24 cellular contexts compared by ENCODE assay signal in the genomic region with DNA sequence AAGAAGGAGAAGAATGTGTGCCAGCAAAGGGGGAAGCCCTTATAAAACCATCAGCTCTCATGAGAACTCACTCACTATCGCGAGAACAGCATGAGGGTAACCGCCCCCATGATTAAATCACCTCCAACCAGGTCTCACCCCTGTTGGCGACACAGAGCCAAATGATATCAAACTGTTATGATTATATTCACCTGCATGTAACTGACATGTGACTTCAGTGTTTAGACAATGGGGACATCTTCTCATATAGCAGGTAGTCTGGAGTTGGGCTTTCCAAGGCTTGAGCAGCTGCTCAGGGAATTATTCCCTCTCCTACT.
DNase-seq lines count a peak whose midpoint lies in the region; ATAC-seq, FAIRE-seq and TF ChIP-seq lines count a peak whose summit lies in the region.
"Had no signal": no experiment of that assay in that cellular context is flagged by ENCODE, and none has a peak within 500 bp of the region (broad histone marks: within the 10 kb centered on the region; RNA-seq: fewer than 3 reads in every experiment).

No MANE protein-coding gene starts in this region.

- dilution Hi-C loops in endothelial cell of umbilical vein (cut with MboI; ENCODE audit: extremely low pct_ligation_motif_present, low sequenced_read_pairs): no loop called here

- peak; percentile 7 for DNase-seq in activated CD8-positive, alpha-beta T cell treated with anti-CD3 and anti-CD28 coated beads for 36 hours
- DNase-seq in activated CD8-positive, alpha-beta T cell treated with anti-CD3 and anti-CD28 coated beads, Interleukin-2, amount 10 ng/mL, durations not matched to agents 7 days and 5 days: no peak
- DNase-seq in HFFc6 (no peak), PC-3 (no peak), endothelial cell of umbilical vein (ENCODE audit: low read depth, low spot score) (no peak)
- no peak for DNase-seq in activated T-helper 2 cell treated with anti-CD3 and anti-CD28 coated beads, Interferon-gamma antibody, Interleukin-2, Interleukin-4, amounts not matched to agents 10 μg/mL and 5 μg/mL and 100 μg/mL, durations not matched to agents 14 hours and 24 hours and 36 hours (ENCODE audit: low spot score)
- no peak for DNase-seq in activated naive CD4-positive, alpha-beta T cell treated with anti-CD3 and anti-CD28 coated beads, Interleukin-2, amount 50 U/mL, for 72 hours (ENCODE audit: low spot score in 2 of 2)
- DNase-seq: CD4-positive, CD25-positive, alpha-beta regulatory T cell; DMS153; NCI-H1048; NCI-H1417; NCI-H1694; NCI-H2029 treated with DMSO at 0.1 percent for 48 hours; NCI-H2227 treated with DMSO at 0.1 percent for 48 hours; NCI-H69; Peyer's patch; SHP77 treated with DMSO at 0.1 percent for 48 hours had no signal

- ATAC-seq in activated CD8-positive, alpha-beta T cell treated with anti-CD3 and anti-CD28 coated beads for 36 hours: no peak
- ATAC-seq in activated CD8-positive, alpha-beta T cell treated with anti-CD3 and anti-CD28 coated beads, Interleukin-2, amount 10 ng/mL, durations not matched to agents 7 days and 5 days: no peak
- ATAC-seq in PC-3 (no peak), GM18505 (IDR thresholded peaks at IDR 0.05; ENCODE audit: unreplicated experiment) (no peak)
- ATAC-seq in activated naive CD4-positive, alpha-beta T cell treated with anti-CD3 and anti-CD28 coated beads, Interleukin-2, amount 50 U/mL, for 72 hours: no peak
- ATAC-seq: GM23338 had no signal

- no peaks in the 10 kb centered on the region for H3K4me1 Mint-ChIP-seq in activated CD8-positive, alpha-beta T cell treated with anti-CD3 and anti-CD28 coated beads for 36 hours (ENCODE audit: low read depth)
- no peaks in the 10 kb centered on the region for H3K4me1 Mint-ChIP-seq in activated CD8-positive, alpha-beta T cell treated with anti-CD3 and anti-CD28 coated beads, Interleukin-2, amount 10 ng/mL, durations not matched to agents 7 days and 5 days (ENCODE audit: low read depth)
- peaks cover 63% of the 10 kb centered on the region for H3K4me1 Mint-ChIP-seq in HFFc6 (ENCODE audit: low read depth)
- no peaks in the 10 kb centered on the region for H3K4me1 Mint-ChIP-seq in activated T-helper 2 cell treated with anti-CD3 and anti-CD28 coated beads, Interferon-gamma antibody, Interleukin-2, Interleukin-4, amounts not matched to agents 10 μg/mL and 5 μg/mL and 100 μg/mL, durations not matched to agents 14 hours and 24 hours and 36 hours (ENCODE audit: low read depth)
- H3K4me1 Mint-ChIP-seq: CD4-positive, CD25-positive, alpha-beta regulatory T cell had no signal

- H3K79me2 ChIP-seq in PC-3 (ENCODE audit: low read length) (no peaks in the 10 kb centered on the region), endothelial cell of umbilical vein (ENCODE audit: control insufficient read depth, insufficient read depth, low read length) (peaks cover 76% of the 10 kb centered on the region)

- H3K4me3 ChIP-seq in PC-3 (ENCODE audit: low read length) (no peak overlapping the region), endothelial cell of umbilical vein (replicated peaks in 1 of 3; ENCODE audit: insufficient read depth in 1 of 3, low read depth in 1 of 3, low read length in 3 of 3) (no peak overlapping the region)
- H3K4me3 ChIP-seq: BLaER1, GM23338, HAP-1, Peyer's patch had no signal

- no peak overlapping the region for H3K4me2 ChIP-seq in PC-3 (ENCODE audit: low read length)
- peak overlapping the region; percentile 2 for H3K4me2 ChIP-seq in endothelial cell of umbilical vein (ENCODE audit: insufficient read depth, low read length)
- H3K4me2 ChIP-seq: BLaER1, GM23338 had no signal

- H3K4me1 ChIP-seq in PC-3 (ENCODE audit: insufficient read depth, low read length) (no peaks in the 10 kb centered on the region), endothelial cell of umbilical vein (ENCODE audit: control insufficient read depth, extremely low read depth, insufficient read depth, low read length) (peaks cover 78% of the 10 kb centered on the region)
- H3K4me1 ChIP-seq: HAP-1 had no signal

- H3K36me3 ChIP-seq in PC-3 (ENCODE audit: low read depth, low read length) (no peaks in the 10 kb centered on the region), endothelial cell of umbilical vein (ENCODE audit: control insufficient read depth in 2 of 2, extremely low read depth in 1 of 2, insufficient read depth in 2 of 2, low read length in 2 of 2) (peaks cover 7 to 13% of the 10 kb centered on the region in 2 experiments)
- H3K36me3 ChIP-seq: BLaER1, HAP-1, Peyer's patch had no signal

- H4K20me1 ChIP-seq in PC-3 (ENCODE audit: low read length) (no peaks in the 10 kb centered on the region), endothelial cell of umbilical vein (replicated peaks; ENCODE audit: control insufficient read depth, extremely low read depth, insufficient read depth, low read length) (no peaks in the 10 kb centered on the region)

- no peak overlapping the region for H3K4me3 Mint-ChIP-seq in activated CD8-positive, alpha-beta T cell treated with anti-CD3 and anti-CD28 coated beads for 36 hours
- no peak overlapping the region for H3K4me3 Mint-ChIP-seq in activated CD8-positive, alpha-beta T cell treated with anti-CD3 and anti-CD28 coated beads, Interleukin-2, amount 10 ng/mL, durations not matched to agents 7 days and 5 days
- H3K4me3 Mint-ChIP-seq in HFFc6: no peak overlapping the region
- H3K4me3 Mint-ChIP-seq in activated T-helper 2 cell treated with anti-CD3 and anti-CD28 coated beads, Interferon-gamma antibody, Interleukin-2, Interleukin-4, amounts not matched to agents 10 μg/mL and 5 μg/mL and 100 μg/mL, durations not matched to agents 14 hours and 24 hours and 36 hours (ENCODE audit: low read depth): no peak overlapping the region
- H3K4me3 Mint-ChIP-seq: CD4-positive, CD25-positive, alpha-beta regulatory T cell; GM23338 had no signal

- H3K9me1 ChIP-seq in endothelial cell of umbilical vein (replicated peaks; ENCODE audit: control insufficient read depth, extremely low read depth, insufficient read depth, low read length): no peaks in the 10 kb centered on the region

- H3K36me3 Mint-ChIP-seq in activated CD8-positive, alpha-beta T cell treated with anti-CD3 and anti-CD28 coated beads for 36 hours (ENCODE audit: low read depth): no peaks in the 10 kb centered on the region
- no peaks in the 10 kb centered on the region for H3K36me3 Mint-ChIP-seq in activated CD8-positive, alpha-beta T cell treated with anti-CD3 and anti-CD28 coated beads, Interleukin-2, amount 10 ng/mL, durations not matched to agents 7 days and 5 days (ENCODE audit: low read depth)
- H3K36me3 Mint-ChIP-seq in HFFc6 (ENCODE audit: low read depth): peaks cover 40% of the 10 kb centered on the region
- no peaks in the 10 kb centered on the region for H3K36me3 Mint-ChIP-seq in activated T-helper 2 cell treated with anti-CD3 and anti-CD28 coated beads, Interferon-gamma antibody, Interleukin-2, Interleukin-4, amounts not matched to agents 10 μg/mL and 5 μg/mL and 100 μg/mL, durations not matched to agents 14 hours and 24 hours and 36 hours (ENCODE audit: low read depth)
- no peaks in the 10 kb centered on the region for H3K36me3 Mint-ChIP-seq in activated naive CD4-positive, alpha-beta T cell treated with anti-CD3 and anti-CD28 coated beads, Interleukin-2, amount 50 U/mL, for 72 hours
- H3K36me3 Mint-ChIP-seq: CD4-positive, CD25-positive, alpha-beta regulatory T cell had no signal

- no peaks in the 10 kb centered on the region for H3K9me2 ChIP-seq in PC-3 (replicated peaks; ENCODE audit: low read length)

- H3K27me3 ChIP-seq in PC-3 (ENCODE audit: low read length) (no peaks in the 10 kb centered on the region), endothelial cell of umbilical vein (ENCODE audit: control insufficient read depth in 2 of 2, insufficient read depth in 2 of 2, low read length in 2 of 2) (no peaks in the 10 kb centered on the region)
- H3K27me3 ChIP-seq: Peyer's patch had no signal

- H3K9ac ChIP-seq in PC-3 (ENCODE audit: low read length) (no peak overlapping the region), endothelial cell of umbilical vein (replicated peaks; ENCODE audit: extremely low read depth, insufficient read depth, low read length) (no peak overlapping the region)
- H3K9ac ChIP-seq: BLaER1, KMS-11 had no signal

- H3K27me3 Mint-ChIP-seq in activated CD8-positive, alpha-beta T cell treated with anti-CD3 and anti-CD28 coated beads for 36 hours: peaks cover 3% of the 10 kb centered on the region
- peaks cover 2% of the 10 kb centered on the region for H3K27me3 Mint-ChIP-seq in activated CD8-positive, alpha-beta T cell treated with anti-CD3 and anti-CD28 coated beads, Interleukin-2, amount 10 ng/mL, durations not matched to agents 7 days and 5 days (ENCODE audit: low read depth)
- peaks cover 11% of the 10 kb centered on the region for H3K27me3 Mint-ChIP-seq in HFFc6 (ENCODE audit: insufficient read depth)
- peaks cover 9% of the 10 kb centered on the region for H3K27me3 Mint-ChIP-seq in activated T-helper 2 cell treated with anti-CD3 and anti-CD28 coated beads, Interferon-gamma antibody, Interleukin-2, Interleukin-4, amounts not matched to agents 10 μg/mL and 5 μg/mL and 100 μg/mL, durations not matched to agents 14 hours and 24 hours and 36 hours (ENCODE audit: low read depth)
- H3K27me3 Mint-ChIP-seq: CD4-positive, CD25-positive, alpha-beta regulatory T cell had no signal

- intact Hi-C loops in activated CD8-positive, alpha-beta T cell treated with anti-CD3 and anti-CD28 coated beads for 36 hours (cut with micrococcal nuclease): no loop called here
- intact Hi-C loops in PC-3 (cut with micrococcal nuclease) (no loop called here), endothelial cell of umbilical vein (cut with micrococcal nuclease) (loop anchor here (1.0 to 2.0 kb wide), 4 partner anchors 50 to 191 kb away; no protein-coding TSS in a partner anchor)
- intact Hi-C loops in activated T-helper 2 cell treated with anti-CD3 and anti-CD28 coated beads, Interferon-gamma antibody, Interleukin-2, Interleukin-4, amounts not matched to agents 10 μg/mL and 5 μg/mL and 100 μg/mL, durations not matched to agents 14 hours and 24 hours and 36 hours (cut with micrococcal nuclease): no loop called here

- H3K9me3 ChIP-seq in PC-3 (ENCODE audit: low read length): no peaks in the 10 kb centered on the region
- no peaks in the 10 kb centered on the region for H3K9me3 ChIP-seq in endothelial cell of umbilical vein (replicated peaks; ENCODE audit: control insufficient read depth, insufficient read depth, low read length)
- H3K9me3 ChIP-seq: BLaER1, HAP-1, Peyer's patch had no signal

- CTCF ChIA-PET in activated CD8-positive, alpha-beta T cell treated with anti-CD3 and anti-CD28 coated beads for 36 hours (lab: Charles Lee): interaction anchor here (2.4 kb wide), 1 partner anchor 281 kb away, joined by 9 read pairs; no protein-coding TSS in a partner anchor
- CTCF ChIA-PET in activated CD8-positive, alpha-beta T cell treated with anti-CD3 and anti-CD28 coated beads, Interleukin-2, amount 10 ng/mL, durations not matched to agents 7 days and 5 days (lab: Charles Lee): no interaction called here
- CTCF ChIA-PET in PC-3 (lab: Charles Lee) (no interaction called here), endothelial cell of umbilical vein (lab: Charles Lee) (interaction anchor here (1.0 to 1.9 kb wide), 6 partner anchors 17 to 278 kb away, joined by 3 to 9 read pairs (median 6); a partner anchor contains a TSS)

- no peaks in the 10 kb centered on the region for H3K9me3 Mint-ChIP-seq in activated CD8-positive, alpha-beta T cell treated with anti-CD3 and anti-CD28 coated beads for 36 hours
- H3K9me3 Mint-ChIP-seq in activated CD8-positive, alpha-beta T cell treated with anti-CD3 and anti-CD28 coated beads, Interleukin-2, amount 10 ng/mL, durations not matched to agents 7 days and 5 days (ENCODE audit: insufficient read depth): no peaks in the 10 kb centered on the region
- peaks cover 13% of the 10 kb centered on the region for H3K9me3 Mint-ChIP-seq in HFFc6
- H3K9me3 Mint-ChIP-seq in activated T-helper 2 cell treated with anti-CD3 and anti-CD28 coated beads, Interferon-gamma antibody, Interleukin-2, Interleukin-4, amounts not matched to agents 10 μg/mL and 5 μg/mL and 100 μg/mL, durations not matched to agents 14 hours and 24 hours and 36 hours: no peaks in the 10 kb centered on the region
- no peaks in the 10 kb centered on the region for H3K9me3 Mint-ChIP-seq in activated naive CD4-positive, alpha-beta T cell treated with anti-CD3 and anti-CD28 coated beads, Interleukin-2, amount 50 U/mL, for 72 hours
- H3K9me3 Mint-ChIP-seq: CD4-positive, CD25-positive, alpha-beta regulatory T cell; GM23338 had no signal

- no peak overlapping the region for H3K27ac Mint-ChIP-seq in activated CD8-positive, alpha-beta T cell treated with anti-CD3 and anti-CD28 coated beads for 36 hours
- H3K27ac Mint-ChIP-seq in activated CD8-positive, alpha-beta T cell treated with anti-CD3 and anti-CD28 coated beads, Interleukin-2, amount 10 ng/mL, durations not matched to agents 7 days and 5 days: no peak overlapping the region
- peak overlapping the region; percentile 80 for H3K27ac Mint-ChIP-seq in HFFc6
- no peak overlapping the region for H3K27ac Mint-ChIP-seq in activated T-helper 2 cell treated with anti-CD3 and anti-CD28 coated beads, Interferon-gamma antibody, Interleukin-2, Interleukin-4, amounts not matched to agents 10 μg/mL and 5 μg/mL and 100 μg/mL, durations not matched to agents 14 hours and 24 hours and 36 hours
- no peak overlapping the region for H3K27ac Mint-ChIP-seq in activated naive CD4-positive, alpha-beta T cell treated with anti-CD3 and anti-CD28 coated beads, Interleukin-2, amount 50 U/mL, for 72 hours
- H3K27ac Mint-ChIP-seq: CD4-positive, CD25-positive, alpha-beta regulatory T cell had no signal

- no peaks in the 10 kb centered on the region for H3F3A ChIP-seq in PC-3 (ENCODE audit: low read length, unreplicated experiment)

- POLR2A ChIA-PET in activated CD8-positive, alpha-beta T cell treated with anti-CD3 and anti-CD28 coated beads for 36 hours (lab: Charles Lee): no interaction called here
- POLR2A ChIA-PET in activated CD8-positive, alpha-beta T cell treated with anti-CD3 and anti-CD28 coated beads, Interleukin-2, amount 10 ng/mL, durations not matched to agents 7 days and 5 days (lab: Charles Lee): no interaction called here
- POLR2A ChIA-PET in PC-3 (lab: Charles Lee; ENCODE audit: unreplicated experiment) (no interaction called here), endothelial cell of umbilical vein (lab: Charles Lee) (interaction anchor here (0.6 to 1.3 kb wide), 2 partner anchors 12 to 90 kb away, joined by 4 to 8 read pairs; no protein-coding TSS in a partner anchor)

- TF ChIP-seq POLR2A in endothelial cell of umbilical vein (IDR thresholded peaks at IDR 0.05; ENCODE audit: low read depth, low read length): no peak
- TF ChIP-seq POLR2A in GM18505 (IDR thresholded peaks at IDR 0.05; ENCODE audit: borderline replicate concordance, extremely low read depth, insufficient read depth, insufficient read length): no peak

- H3K27ac ChIP-seq in PC-3 (ENCODE audit: low read length) (peak overlapping the region; percentile 41), endothelial cell of umbilical vein (ENCODE audit: insufficient read depth, low read depth, low read length) (peak overlapping the region; percentile 99)
- H3K27ac ChIP-seq: BLaER1, KMS-11, Peyer's patch had no signal

- TF ChIP-seq CTCF in activated CD8-positive, alpha-beta T cell treated with anti-CD3 and anti-CD28 coated beads for 36 hours (IDR thresholded peaks at IDR 0.05): no peak
- TF ChIP-seq CTCF in HFFc6 (IDR thresholded peaks at IDR 0.05): no peak
- no peak for TF ChIP-seq CTCF in PC-3 (conservative IDR thresholded peaks at IDR 0.05; ENCODE audit: low read depth, low read length)
- no peak for TF ChIP-seq CTCF in endothelial cell of umbilical vein (IDR thresholded peaks at IDR 0.05; ENCODE audit: extremely low read depth in 1 of 2, insufficient read depth in 1 of 2, low read depth in 1 of 2, low read length in 2 of 2)

- no TSS peak for BruUV-seq in PC-3 (replicated peaks; lab: Mats Ljungman, UMichigan)
- BruUV-seq in endothelial cell of umbilical vein (replicated peaks; lab: Mats Ljungman, UMichigan): no TSS peak

- H2AFZ ChIP-seq in PC-3 (ENCODE audit: low read length) (no peak overlapping the region), endothelial cell of umbilical vein (ENCODE audit: low read depth, low read length) (no peak overlapping the region)
- H2AFZ ChIP-seq: GM23338 had no signal

- FAIRE-seq in endothelial cell of umbilical vein (lab: Jason Lieb, UNC): no peak
- FAIRE-seq: A204.1, GM18507 had no signal

Comparison
In these comparisons a context has a peak if more than half of its experiments do, and no peak if none do; other contexts are left out.
1. CTCF ChIA-PET loops: an anchor here in activated CD8-positive, alpha-beta T cell treated with anti-CD3 and anti-CD28 coated beads for 36 hours (2.4 kb wide) and endothelial cell of umbilical vein (1.0 to 1.9 kb wide); none called in activated CD8-positive, alpha-beta T cell treated with anti-CD3 and anti-CD28 coated beads, Interleukin-2, amount 10 ng/mL, durations not matched to agents 7 days and 5 days and PC-3.